31 cellular contexts compared by ENCODE assay signal in the genomic region with DNA sequence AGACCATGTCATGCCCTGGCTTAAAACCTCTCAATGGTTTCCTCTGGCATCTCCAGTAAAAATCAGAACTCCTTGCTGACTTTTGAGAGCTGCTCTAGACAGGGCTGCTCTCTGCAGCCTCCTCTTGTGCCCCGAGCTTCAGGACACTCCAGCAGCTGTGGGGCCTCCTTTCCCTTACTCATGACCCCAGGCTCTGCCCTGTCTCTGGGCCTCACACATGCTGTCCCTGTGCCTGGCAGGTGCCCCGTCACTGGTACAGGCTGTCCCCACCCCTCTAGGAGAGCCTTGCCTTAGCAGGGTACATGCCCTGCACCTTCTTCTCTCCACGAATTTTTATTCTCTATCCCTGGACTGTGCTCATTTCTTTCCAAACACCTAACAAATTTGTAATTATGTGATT. TPM values are rescaled to one million over a fixed set of nuclear protein-coding genes. Genes with fewer than 3 reads are reported as not detected.
DNase-seq lines count a peak whose midpoint lies in the region; ATAC-seq, FAIRE-seq and TF ChIP-seq lines count a peak whose summit lies in the region.
"Had no signal": no experiment of that assay in that cellular context is flagged by ENCODE, and none has a peak within 500 bp of the region (broad histone marks: within the 10 kb centered on the region; RNA-seq: fewer than 3 reads in every experiment).

No MANE protein-coding gene starts in this region.

- no peak overlapping the region for H3K4ac ChIP-seq in trophoblast cell (ENCODE audit: low read depth, low read length)

- H2BK5ac ChIP-seq in trophoblast cell (ENCODE audit: low read depth, low read length, poor library complexity), result no peak overlapping the region

- H2BK12ac ChIP-seq in trophoblast cell (ENCODE audit: low read length), result peak overlapping the region; percentile 59

- H2AFZ ChIP-seq in KMS-11 (ENCODE audit: low read depth) (no peak overlapping the region), GM12878 (ENCODE audit: control insufficient read depth, low read depth, low read length) (no peak overlapping the region), trophoblast cell (ENCODE audit: insufficient read depth, low read length, poor library complexity) (no peak overlapping the region), PC-3 (ENCODE audit: low read length) (no peak overlapping the region)

- no peak for TF ChIP-seq POLR2A in GM12878 (IDR thresholded peaks at IDR 0.05; ENCODE audit: low read depth, low read length)

- H3K79me1 ChIP-seq in trophoblast cell (ENCODE audit: low read length), result peaks cover 4% of the 10 kb centered on the region

- BruUV-seq in GM12878 (replicated peaks; lab: Mats Ljungman, UMichigan) (no TSS peak), PC-3 (replicated peaks; lab: Mats Ljungman, UMichigan) (no TSS peak)

- no peaks in the 10 kb centered on the region for H3K9me3 Mint-ChIP-seq in activated naive CD8-positive, alpha-beta T cell treated with anti-CD3 and anti-CD28 coated beads for 36 hours
- H3K9me3 Mint-ChIP-seq: activated CD4-positive, alpha-beta memory T cell treated with anti-CD3 and anti-CD28 coated beads, Interleukin-2, amount 10 ng/mL, durations not matched to agents 7 days and 5 days; endodermal cell; HFFc6; natural killer cell treated with Interleukin-12 subunit alpha and Interleukin-12 subunit beta and Interleukin-15 and Interleukin-18, amount 100 ng/mL, for 72 hours; stimulated activated naive B cell treated with anti-CD40 and anti-IgM and Interleukin-4, amounts not matched to agents 10 μg/mL and 1 μg/mL and 100 μg/mL, for 72 hours; T-helper 2 cell treated with Interferon-gamma antibody and Interleukin-4, amounts not matched to agents 5 μg/mL and 100 μg/mL, for 36 hours had no signal

- H4K91ac ChIP-seq in trophoblast cell (ENCODE audit: low read depth, low read length), result no peak overlapping the region

- no peak overlapping the region for H3K23ac ChIP-seq in trophoblast cell (ENCODE audit: low read length)

- H3K79me2 ChIP-seq in KMS-11 (ENCODE audit: insufficient read depth, low read depth) (no peaks in the 10 kb centered on the region), GM12878 (ENCODE audit: control insufficient read depth, insufficient read depth, low read length) (no peaks in the 10 kb centered on the region), trophoblast cell (ENCODE audit: control insufficient read depth, insufficient read depth, low read length, poor library complexity) (no peaks in the 10 kb centered on the region), PC-3 (ENCODE audit: low read length) (peaks cover 46% of the 10 kb centered on the region)

- CTCF ChIA-PET in GM12878 (lab: Yijun Ruan, JAX), result interaction anchor here (0.7 to 1.6 kb wide), 4 partner anchors 10 to 208 kb away, joined by 3 to 4 read pairs (median 4); no protein-coding TSS in a partner anchor
- CTCF ChIA-PET in PC-3 (lab: Charles Lee), result no interaction called here

- no peaks in the 10 kb centered on the region for H3K36me3 Mint-ChIP-seq in activated naive CD8-positive, alpha-beta T cell treated with anti-CD3 and anti-CD28 coated beads for 36 hours
- H3K36me3 Mint-ChIP-seq: CD14-positive monocyte; natural killer cell treated with Interleukin-12 subunit alpha and Interleukin-12 subunit beta and Interleukin-15 and Interleukin-18, amount 100 ng/mL, for 72 hours; stimulated activated naive B cell treated with anti-CD40 and anti-IgM and Interleukin-4, amounts not matched to agents 10 μg/mL and 1 μg/mL and 100 μg/mL, for 72 hours had no signal

- no peak overlapping the region; the same call in 1 of the 2 replicates for H3K27ac ChIP-seq in KMS-11
- H3K27ac ChIP-seq in GM12878 (ENCODE audit: control insufficient read depth, insufficient read depth), result no peak overlapping the region
- H3K27ac ChIP-seq in trophoblast cell (ENCODE audit: low read depth, low read length), result no peak overlapping the region
- H3K27ac ChIP-seq in PC-3 (ENCODE audit: low read length), result no peak overlapping the region
- H3K27ac ChIP-seq: cardiac muscle cell, skin epidermis, suprapubic skin had no signal

- H3K4me2 ChIP-seq in KMS-11 (peak overlapping the region; percentile 66; the same call in 1 of the 2 replicates), GM12878 (ENCODE audit: control insufficient read depth, insufficient read depth) (no peak overlapping the region), trophoblast cell (ENCODE audit: low read length) (no peak overlapping the region), PC-3 (ENCODE audit: low read length) (no peak overlapping the region)

- no peaks in the 10 kb centered on the region for H4K20me1 ChIP-seq in KMS-11 (ENCODE audit: insufficient read depth)
- H4K20me1 ChIP-seq in GM12878 (ENCODE audit: control insufficient read depth, insufficient read depth), result no peaks in the 10 kb centered on the region
- no peaks in the 10 kb centered on the region for H4K20me1 ChIP-seq in PC-3 (ENCODE audit: low read length)

- SMC1A ChIA-PET in GM12878 (lab: Charles Lee; ENCODE audit: uncharacterized antibody, unreplicated experiment), result interaction anchor here (0.5 to 1.6 kb wide), 7 partner anchors 10 to 1483 kb away, joined by 3 to 5 read pairs (median 3); no protein-coding TSS in a partner anchor

- H3K18ac ChIP-seq in trophoblast cell (ENCODE audit: low read length), result no peak overlapping the region

- ATAC-seq in GM12878 (peak; percentile 19), left ventricle myocardium superior (peak; percentile 82), PC-3 (no peak)
- ATAC-seq: stimulated activated naive B cell treated with anti-CD40 and anti-IgM and Interleukin-4, amounts not matched to agents 10 μg/mL and 1 μg/mL and 100 μg/mL, for 72 hours had no signal

- POLR2A ChIA-PET in GM12878 (lab: Charles Lee), result no interaction called here
- POLR2A ChIA-PET in PC-3 (lab: Charles Lee; ENCODE audit: unreplicated experiment), result no interaction called here

- H3K27me3 ChIP-seq in KMS-11 (ENCODE audit: insufficient read depth, low read depth) (no peaks in the 10 kb centered on the region), GM12878 (replicated peaks in 1 of 2; ENCODE audit: control insufficient read depth in 2 of 2, insufficient read depth in 2 of 2, low read length in 1 of 2) (no peaks in the 10 kb centered on the region), trophoblast cell (ENCODE audit: insufficient read depth, low read length) (no peaks in the 10 kb centered on the region), PC-3 (ENCODE audit: low read length) (no peaks in the 10 kb centered on the region)
- H3K27me3 ChIP-seq: cardiac muscle cell, suprapubic skin had no signal

- H3K9me2 ChIP-seq in PC-3 (replicated peaks; ENCODE audit: low read length), result no peaks in the 10 kb centered on the region

- intact Hi-C loops in GM12878 (cut with micrococcal nuclease; ENCODE audit: unreplicated experiment) (no loop called here), left ventricle myocardium superior (cut with micrococcal nuclease) (no loop called here), PC-3 (cut with micrococcal nuclease) (no loop called here)

- H3K27me3 Mint-ChIP-seq in activated naive CD8-positive, alpha-beta T cell treated with anti-CD3 and anti-CD28 coated beads for 36 hours, result no peaks in the 10 kb centered on the region
- H3K27me3 Mint-ChIP-seq: activated CD4-positive, alpha-beta memory T cell treated with anti-CD3 and anti-CD28 coated beads, Interleukin-2, amount 10 ng/mL, durations not matched to agents 7 days and 5 days; natural killer cell treated with Interleukin-12 subunit alpha and Interleukin-12 subunit beta and Interleukin-15 and Interleukin-18, amount 100 ng/mL, for 72 hours; stimulated activated naive B cell treated with anti-CD40 and anti-IgM and Interleukin-4, amounts not matched to agents 10 μg/mL and 1 μg/mL and 100 μg/mL, for 72 hours had no signal

- H4K8ac ChIP-seq in trophoblast cell (ENCODE audit: low read depth, low read length), result no peak overlapping the region

- no peaks in the 10 kb centered on the region; the same call in 2 of the 3 replicates for H3K9me3 ChIP-seq in GM12878 (replicated peaks; ENCODE audit: control insufficient read depth, insufficient read depth, low read length)
- H3K9me3 ChIP-seq in trophoblast cell (ENCODE audit: insufficient read depth, low read depth, low read length), result no peaks in the 10 kb centered on the region
- no peaks in the 10 kb centered on the region for H3K9me3 ChIP-seq in PC-3 (ENCODE audit: low read length)
- H3K9me3 ChIP-seq: suprapubic skin had no signal

- FAIRE-seq in GM12878 (lab: Jason Lieb, UNC), result no peak
- FAIRE-seq: astrocyte, kidney had no signal

- RAD21 ChIA-PET in GM12878 (lab: Charles Lee; ENCODE audit: unreplicated experiment), result interaction anchor here (1.5 kb wide), 1 partner anchor 17 kb away, joined by 5 read pairs; no protein-coding TSS in a partner anchor

- H3F3A ChIP-seq in PC-3 (ENCODE audit: low read length, unreplicated experiment), result no peaks in the 10 kb centered on the region

- no peak overlapping the region for H3K4me3 Mint-ChIP-seq in activated naive CD8-positive, alpha-beta T cell treated with anti-CD3 and anti-CD28 coated beads for 36 hours
- H3K4me3 Mint-ChIP-seq: activated CD4-positive, alpha-beta memory T cell treated with anti-CD3 and anti-CD28 coated beads, Interleukin-2, amount 10 ng/mL, durations not matched to agents 7 days and 5 days; CD14-positive monocyte; endodermal cell; HFFc6; natural killer cell treated with Interleukin-12 subunit alpha and Interleukin-12 subunit beta and Interleukin-15 and Interleukin-18, amount 100 ng/mL, for 72 hours; stimulated activated naive B cell treated with anti-CD40 and anti-IgM and Interleukin-4, amounts not matched to agents 10 μg/mL and 1 μg/mL and 100 μg/mL, for 72 hours; T-helper 2 cell treated with Interferon-gamma antibody and Interleukin-4, amounts not matched to agents 5 μg/mL and 100 μg/mL, for 36 hours had no signal

- peaks cover 61% of the 10 kb centered on the region for H3K4me1 ChIP-seq in KMS-11 (ENCODE audit: low read depth, poor library complexity, severe bottlenecking)
- H3K4me1 ChIP-seq in GM12878 (ENCODE audit: control insufficient read depth, insufficient read depth, low read length), result no peaks in the 10 kb centered on the region; the same call in 1 of the 2 replicates
- peaks cover 10 to 22% of the 10 kb centered on the region in 2 experiments for H3K4me1 ChIP-seq in trophoblast cell (ENCODE audit: control insufficient read depth in 1 of 2, insufficient read depth in 2 of 2, low read length in 2 of 2)
- peaks cover 29% of the 10 kb centered on the region for H3K4me1 ChIP-seq in PC-3 (ENCODE audit: insufficient read depth, low read length)
- H3K4me1 ChIP-seq: suprapubic skin had no signal

- TF ChIP-seq CTCF in KMS-11 (conservative IDR thresholded peaks at IDR 0.05; ENCODE audit: low read depth, low read length) (no peak), GM12878 (IDR thresholded peaks at IDR 0.05 in 2 of 3, conservative IDR thresholded peaks at IDR 0.05 in 1 of 3; ENCODE audit: control insufficient read depth in 2 of 3, extremely low read depth in 1 of 3, insufficient read depth in 1 of 3, low read depth in 3 of 3, low read length in 3 of 3) (no peak), PC-3 (conservative IDR thresholded peaks at IDR 0.05; ENCODE audit: low read depth, low read length) (no peak)

- in situ Hi-C loops in GM12878 (cut with MboI), result no loop called here

- H3K4me3 ChIP-seq in KMS-11 (IDR thresholded peaks at IDR 0.05; ENCODE audit: insufficient read depth, low read depth, low read length) (no peak overlapping the region), GM12878 (no peak overlapping the region), trophoblast cell (ENCODE audit: low read depth, low read length) (no peak overlapping the region), PC-3 (ENCODE audit: low read length) (no peak overlapping the region)
- H3K4me3 ChIP-seq: cardiac muscle cell, lung, skin epidermis, suprapubic skin had no signal

- no peak overlapping the region for H3K27ac Mint-ChIP-seq in activated naive CD8-positive, alpha-beta T cell treated with anti-CD3 and anti-CD28 coated beads for 36 hours
- H3K27ac Mint-ChIP-seq: activated CD4-positive, alpha-beta memory T cell treated with anti-CD3 and anti-CD28 coated beads, Interleukin-2, amount 10 ng/mL, durations not matched to agents 7 days and 5 days; CD14-positive monocyte; HFFc6; T-helper 2 cell treated with Interferon-gamma antibody and Interleukin-4, amounts not matched to agents 5 μg/mL and 100 μg/mL, for 36 hours had no signal

- no peak overlapping the region for H2BK120ac ChIP-seq in trophoblast cell (ENCODE audit: insufficient read depth, low read length, poor library complexity)

- no peak overlapping the region for H4K12ac ChIP-seq in trophoblast cell (ENCODE audit: low read depth, low read length)

- peaks cover 25% of the 10 kb centered on the region for H3K4me1 Mint-ChIP-seq in activated naive CD8-positive, alpha-beta T cell treated with anti-CD3 and anti-CD28 coated beads for 36 hours

- TF ChIP-seq RAD21 in GM12878 (IDR thresholded peaks at IDR 0.05; ENCODE audit: insufficient read depth, low read depth, low read length), result no peak

- no peak for TF ChIP-seq EP300 in GM12878 (IDR thresholded peaks at IDR 0.05; ENCODE audit: borderline replicate concordance in 1 of 2, control insufficient read depth in 1 of 2, low read depth in 2 of 2, low read length in 2 of 2)

- H3K14ac ChIP-seq in trophoblast cell (ENCODE audit: low read length), result no peak overlapping the region

- H2AK5ac ChIP-seq in trophoblast cell (ENCODE audit: low read length), result no peak overlapping the region

- H3K9ac ChIP-seq in KMS-11, result no peak overlapping the region
- no peak overlapping the region for H3K9ac ChIP-seq in GM12878 (ENCODE audit: control insufficient read depth, insufficient read depth, low read length)
- H3K9ac ChIP-seq in trophoblast cell (ENCODE audit: low read length), result no peak overlapping the region
- H3K9ac ChIP-seq in PC-3 (ENCODE audit: low read length), result no peak overlapping the region

- H3K36me3 ChIP-seq in KMS-11 (ENCODE audit: insufficient read depth), result no peaks in the 10 kb centered on the region
- H3K36me3 ChIP-seq in GM12878 (ENCODE audit: control insufficient read depth in 2 of 2, insufficient read depth in 2 of 2, low read length in 1 of 2), result no peaks in the 10 kb centered on the region; a peak in 1 of 4 replicates
- no peaks in the 10 kb centered on the region for H3K36me3 ChIP-seq in trophoblast cell (ENCODE audit: control insufficient read depth in 1 of 2, insufficient read depth in 2 of 2, low read length in 2 of 2)
- H3K36me3 ChIP-seq in PC-3 (ENCODE audit: low read depth, low read length), result no peaks in the 10 kb centered on the region
- H3K36me3 ChIP-seq: cardiac muscle cell, suprapubic skin had no signal

- 53% methylated on average over 3 of the region's 3 CpGs for WGBS in GM12878 (ENCODE audit: insufficient coverage, insufficient replicate concordance, low lambda C conversion rate, missing lambda C conversion rate)
- no CpG with 5 or more reads among the region's 3 CpGs for WGBS in trophoblast cell (ENCODE audit: extremely low coverage, insufficient coverage, insufficient read length)

- DNase-seq in GM12878 (ENCODE audit: low read depth, low spot score), result no peak
- DNase-seq in left ventricle myocardium superior, result peak; percentile 69
- no peak for DNase-seq in trophoblast cell
- DNase-seq in NCI-H1417 (lab: John Stamatoyannopoulos, UW), result no peak
- DNase-seq in activated naive CD8-positive, alpha-beta T cell treated with anti-CD3 and anti-CD28 coated beads for 36 hours, result no peak
- DNase-seq in DMS153 (lab: John Stamatoyannopoulos, UW), result no peak
- no peak for DNase-seq in PC-3
- DNase-seq: activated CD4-positive, alpha-beta memory T cell treated with anti-CD3 and anti-CD28 coated beads, Interleukin-2, amount 10 ng/mL, durations not matched to agents 7 days and 5 days; activated CD4-positive, alpha-beta T cell treated with anti-CD3 and anti-CD28 coated beads for 1 hour; activated effector memory CD4-positive, alpha-beta T cell treated with Interleukin-2 at 50 U/mL for 16 hours; cortex of kidney; DMS79; GF-D8; GOT3; HFFc6; kidney; NCI-H1105; NCI-H1930; NCI-H526; SHP77 treated with DMSO at 0.1 percent for 48 hours; stimulated activated naive B cell treated with anti-CD40 and anti-IgM and Interleukin-4, amounts not matched to agents 10 μg/mL and 1 μg/mL and 100 μg/mL, for 72 hours had no signal

RNA-seq across cellular contexts. Expression of a gene that starts 43.2 kb away (rescaled TPM):
- 42.5 and 46.4 TPM in 2 replicates for total RNA-seq in GM12878 (2013; cell fraction: nucleolus; rRNA removed)
- total RNA-seq in GM12878 (2014; rRNA removed) (2.8 and 2.9 TPM in 2 replicates), GM12878 (2014; rRNA removed; fragmentation: Illumina TruSeq; extraction: Trizol) (3.4 and 3.5 TPM in 2 replicates), GM12878 (2021) (13.6 and 13.8 TPM in 2 replicates), left ventricle myocardium superior (6.5 TPM), PC-3 (2014; rRNA removed) (8.4 and 9.8 TPM in 2 replicates)
- polyA plus RNA-seq in GM12878 (2011; ENCODE audit: low read depth), result 1.8 TPM
- polyA plus RNA-seq in GM12878 (2011; rRNA removed) (3.5 and 4.3 TPM in 2 replicates), GM12878 (2014; fragmentation: Illumina TruSeq; extraction: Trizol) (7.4 and 8.6 TPM in 2 replicates), GM12878 (2014; fragmentation: Nextera tagmentation; extraction: Ambion mirVana) (1 to 10 TPM; 1.8 to 2.2 TPM), GM12878 (2014; rRNA removed) (6.0 and 7.7 TPM in 2 replicates), GM12878 (2016; fragmentation: Nextera tagmentation; extraction: Ambion mirVana) (1 to 10 TPM; 3.0 to 4.3 TPM)
- polyA plus RNA-seq in GM12878 (2011; cell fraction: cytosol; rRNA removed), result 5.4 and 6.8 TPM in 2 replicates
- 7.7 and 9.8 TPM in 2 replicates for polyA plus RNA-seq in GM12878 (2011; cell fraction: nucleus; rRNA removed)
- 4.9 and 5.2 TPM in 2 replicates for polyA plus RNA-seq in GM12878 (2012)
- polyA minus RNA-seq in GM12878 (2011; rRNA and poly(A)+ RNA removed), result 11.4 and 11.5 TPM in 2 replicates
- 5.5 and 5.6 TPM in 2 replicates for polyA minus RNA-seq in GM12878 (2011; cell fraction: cytosol; rRNA and poly(A)+ RNA removed)
- 6.0 and 17.6 TPM in 2 replicates for polyA minus RNA-seq in GM12878 (2011; cell fraction: nucleus; rRNA and poly(A)+ RNA removed)
- polyA plus RNA-seq in trophoblast cell (2013), result 1.6 and 1.8 TPM in 2 replicates
- 10 to 100 TPM; 19.4 to 21.3 TPM for total RNA-seq in activated naive CD8-positive, alpha-beta T cell treated with anti-CD3 and anti-CD28 coated beads for 36 hours
